ENCODE assay signal across 8 cellular contexts in the genomic region with DNA sequence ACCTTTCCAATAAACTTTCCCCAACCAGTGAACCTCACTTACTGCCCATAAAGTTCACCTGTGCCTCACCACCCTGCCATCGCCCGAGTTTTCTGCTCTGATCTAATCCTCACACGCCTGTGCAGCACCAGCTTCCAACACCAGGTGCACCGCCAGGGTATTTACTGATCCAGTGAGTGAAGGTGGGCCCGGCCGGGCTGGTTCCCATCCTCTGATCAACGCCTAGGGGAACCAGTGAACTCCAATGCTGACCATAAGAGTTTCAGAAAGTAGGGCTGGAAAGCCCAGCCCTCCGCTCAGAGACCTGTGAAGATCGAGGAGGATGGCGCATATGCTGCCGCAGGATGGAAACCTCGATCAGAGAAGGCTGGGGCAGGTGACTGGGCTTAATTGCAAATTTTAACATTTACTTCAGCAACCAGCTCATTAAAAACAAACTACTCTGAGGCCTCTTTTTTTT. TPM values are rescaled to one million over a fixed set of nuclear protein-coding genes. Genes with fewer than 3 reads are reported as not detected.
DNase-seq lines count a peak whose midpoint lies in the region; ATAC-seq and TF ChIP-seq lines count a peak whose summit lies in the region.

No MANE protein-coding gene starts in this region.

- peaks cover 19% of the 10 kb centered on the region for H3K36me3 Mint-ChIP-seq in activated CD8-positive, alpha-beta T cell treated with anti-CD3 and anti-CD28 coated beads, Interleukin-2, amount 10 ng/mL, durations not matched to agents 7 days and 5 days (ENCODE audit: low read depth)
- peaks cover 11% of the 10 kb centered on the region for H3K36me3 Mint-ChIP-seq in endothelial cell (ENCODE audit: low read depth, unreplicated experiment)
- H3K36me3 Mint-ChIP-seq in nephron (ENCODE audit: low read depth): peaks cover 13% of the 10 kb centered on the region

- no peak for TF ChIP-seq POLR2A in testis (IDR thresholded peaks at IDR 0.05)

- H3K9me3 ChIP-seq in testis: no peaks in the 10 kb centered on the region

- POLR2A ChIA-PET in activated CD8-positive, alpha-beta T cell treated with anti-CD3 and anti-CD28 coated beads, Interleukin-2, amount 10 ng/mL, durations not matched to agents 7 days and 5 days (lab: Charles Lee): interaction anchor here (0.7 to 1.7 kb wide), 17 partner anchors 9 to 477 kb away, joined by 3 to 23 read pairs (median 5); a partner anchor contains a TSS

- H3K4me1 ChIP-seq in testis: peaks cover 27% of the 10 kb centered on the region

- H3K27me3 ChIP-seq in testis: no peaks in the 10 kb centered on the region

- 5 to 13% methylated on average over 12 of the region's 12 CpGs for WGBS in testis, 2 donors

- H3K27ac Mint-ChIP-seq in activated CD8-positive, alpha-beta T cell treated with anti-CD3 and anti-CD28 coated beads, Interleukin-2, amount 10 ng/mL, durations not matched to agents 7 days and 5 days: peak overlapping the region; percentile 99
- H3K27ac Mint-ChIP-seq in endothelial cell (ENCODE audit: unreplicated experiment) (peak overlapping the region; percentile 87), nephron (peak overlapping the region; percentile 87 to 97 (median 93))

- DNase-seq in NCI-H1105 treated with DMSO at 0.1 percent for 48 hours (lab: John Stamatoyannopoulos, UW) (peak; percentile 42), NCI-H1105 (lab: John Stamatoyannopoulos, UW) (no peak), NCI-H226 (peak; percentile 55), endothelial cell (ENCODE audit: low spot score) (peak; percentile 51), testis (peak; percentile 74)
- DNase-seq in activated CD8-positive, alpha-beta T cell treated with anti-CD3 and anti-CD28 coated beads, Interleukin-2, amount 10 ng/mL, durations not matched to agents 7 days and 5 days: peak; percentile 80

- TF ChIP-seq CTCF in endothelial cell (IDR thresholded peaks at IDR 0.05; ENCODE audit: unreplicated experiment) (peak; percentile 74), nephron (IDR thresholded peaks at IDR 0.05; ENCODE audit: unreplicated experiment in 3 of 3) (peak; percentile 32 to 33 (median 33)), testis (IDR thresholded peaks at IDR 0.05) (peak; percentile 37 to 60 (median 50))

- peak overlapping the region; percentile 92 for H3K4me3 Mint-ChIP-seq in activated CD8-positive, alpha-beta T cell treated with anti-CD3 and anti-CD28 coated beads, Interleukin-2, amount 10 ng/mL, durations not matched to agents 7 days and 5 days
- H3K4me3 Mint-ChIP-seq in endothelial cell (ENCODE audit: unreplicated experiment): peak overlapping the region; percentile 97
- H3K4me3 Mint-ChIP-seq in nephron: peak overlapping the region; percentile 97 to 100 (median 99)

- H3K27ac ChIP-seq in testis: peak overlapping the region; percentile 77 to 92

- ATAC-seq in HG02943 (IDR thresholded peaks at IDR 0.05; ENCODE audit: low read depth, unreplicated experiment): peak; percentile 38
- ATAC-seq in activated CD8-positive, alpha-beta T cell treated with anti-CD3 and anti-CD28 coated beads, Interleukin-2, amount 10 ng/mL, durations not matched to agents 7 days and 5 days: peak; percentile 80

- intact Hi-C loops in testis (cut with DNase I; ENCODE audit: low total_unique reads): no loop called here

- CTCF ChIA-PET in activated CD8-positive, alpha-beta T cell treated with anti-CD3 and anti-CD28 coated beads, Interleukin-2, amount 10 ng/mL, durations not matched to agents 7 days and 5 days (lab: Charles Lee): interaction anchor here (0.6 to 1.5 kb wide), 13 partner anchors 9 to 327 kb away, joined by 3 to 33 read pairs (median 4); a partner anchor contains a TSS

- H3K4me3 ChIP-seq in testis: peak overlapping the region; percentile 80

- no peaks in the 10 kb centered on the region for H3K27me3 Mint-ChIP-seq in activated CD8-positive, alpha-beta T cell treated with anti-CD3 and anti-CD28 coated beads, Interleukin-2, amount 10 ng/mL, durations not matched to agents 7 days and 5 days (ENCODE audit: low read depth)
- H3K27me3 Mint-ChIP-seq in endothelial cell (ENCODE audit: unreplicated experiment) (peaks cover 5% of the 10 kb centered on the region), nephron (ENCODE audit: low read depth) (no peaks in the 10 kb centered on the region)

- peaks cover 55% of the 10 kb centered on the region for H3K4me1 Mint-ChIP-seq in activated CD8-positive, alpha-beta T cell treated with anti-CD3 and anti-CD28 coated beads, Interleukin-2, amount 10 ng/mL, durations not matched to agents 7 days and 5 days (ENCODE audit: low read depth)
- peaks cover 28% of the 10 kb centered on the region for H3K4me1 Mint-ChIP-seq in endothelial cell (ENCODE audit: unreplicated experiment)
- peaks cover 57% of the 10 kb centered on the region for H3K4me1 Mint-ChIP-seq in nephron

- H3K9me3 Mint-ChIP-seq in activated CD8-positive, alpha-beta T cell treated with anti-CD3 and anti-CD28 coated beads, Interleukin-2, amount 10 ng/mL, durations not matched to agents 7 days and 5 days (ENCODE audit: insufficient read depth): no peaks in the 10 kb centered on the region
- no peaks in the 10 kb centered on the region for H3K9me3 Mint-ChIP-seq in endothelial cell (ENCODE audit: unreplicated experiment)
- H3K9me3 Mint-ChIP-seq in nephron: no peaks in the 10 kb centered on the region

- H3K36me3 ChIP-seq in testis (ENCODE audit: low read depth, missing control alignments): no peaks in the 10 kb centered on the region

RNA-seq across cellular contexts. Expression of a gene that starts 0.7 kb away (rescaled TPM):
- total RNA-seq in activated CD8-positive, alpha-beta T cell treated with anti-CD3 and anti-CD28 coated beads, Interleukin-2, amount 10 ng/mL, durations not matched to agents 7 days and 5 days: 10 to 100 TPM; 60.0 to 60.7 TPM
- total RNA-seq in endothelial cell (ENCODE audit: unreplicated experiment) (170 TPM), testis (100 to 1,000 TPM; 229 to 428 TPM)
- polyA plus RNA-seq in testis (ENCODE audit: insufficient read depth, low read depth, low replicate concordance): 480 TPM

RNA-seq across cellular contexts. Expression of a gene that starts 6.5 kb away (rescaled TPM):
- total RNA-seq in activated CD8-positive, alpha-beta T cell treated with anti-CD3 and anti-CD28 coated beads, Interleukin-2, amount 10 ng/mL, durations not matched to agents 7 days and 5 days: 1,000 to 10,000 TPM; 1,527 to 1,542 TPM
- total RNA-seq in endothelial cell (ENCODE audit: unreplicated experiment) (2,481 TPM), testis (1,000 to 10,000 TPM in 1 of 2 donors, 100 to 1,000 TPM in 1; 939 to 1,373 TPM)
- 1,271 TPM for polyA plus RNA-seq in testis (ENCODE audit: insufficient read depth, low read depth, low replicate concordance)

RNA-seq across cellular contexts. Expression of a gene that starts 23.6 kb away (rescaled TPM):
- total RNA-seq in activated CD8-positive, alpha-beta T cell treated with anti-CD3 and anti-CD28 coated beads, Interleukin-2, amount 10 ng/mL, durations not matched to agents 7 days and 5 days: 100 to 1,000 TPM; 317 to 333 TPM
- total RNA-seq in endothelial cell (ENCODE audit: unreplicated experiment) (302 TPM), testis (10 to 100 TPM; 72.0 to 99.8 TPM)
- polyA plus RNA-seq in testis (ENCODE audit: insufficient read depth, low read depth, low replicate concordance): 50.8 TPM

RNA-seq across cellular contexts. Expression of a gene that starts 33.6 kb away (rescaled TPM):
- 10 to 100 TPM in 1 of 2 experiments, 1 to 10 TPM in 1; 9.1 to 10.6 TPM for total RNA-seq in activated CD8-positive, alpha-beta T cell treated with anti-CD3 and anti-CD28 coated beads, Interleukin-2, amount 10 ng/mL, durations not matched to agents 7 days and 5 days
- total RNA-seq in endothelial cell (ENCODE audit: unreplicated experiment): 10.4 TPM
- total RNA-seq in testis: 10 to 100 TPM; 16.2 to 20.6 TPM
- 12.4 TPM for polyA plus RNA-seq in testis (ENCODE audit: insufficient read depth, low read depth, low replicate concordance)

RNA-seq across cellular contexts. Expression of a gene that starts 35.3 kb away (rescaled TPM):
- 1,000 to 10,000 TPM; 3,845 to 4,046 TPM for total RNA-seq in activated CD8-positive, alpha-beta T cell treated with anti-CD3 and anti-CD28 coated beads, Interleukin-2, amount 10 ng/mL, durations not matched to agents 7 days and 5 days
- total RNA-seq in endothelial cell (ENCODE audit: unreplicated experiment): 3,242 TPM
- 1,000 to 10,000 TPM; 1,066 to 1,985 TPM for total RNA-seq in testis
- 2,323 TPM for polyA plus RNA-seq in testis (ENCODE audit: insufficient read depth, low read depth, low replicate concordance)
